1 cellular context compared by ENCODE assay signal in the genomic region with DNA sequence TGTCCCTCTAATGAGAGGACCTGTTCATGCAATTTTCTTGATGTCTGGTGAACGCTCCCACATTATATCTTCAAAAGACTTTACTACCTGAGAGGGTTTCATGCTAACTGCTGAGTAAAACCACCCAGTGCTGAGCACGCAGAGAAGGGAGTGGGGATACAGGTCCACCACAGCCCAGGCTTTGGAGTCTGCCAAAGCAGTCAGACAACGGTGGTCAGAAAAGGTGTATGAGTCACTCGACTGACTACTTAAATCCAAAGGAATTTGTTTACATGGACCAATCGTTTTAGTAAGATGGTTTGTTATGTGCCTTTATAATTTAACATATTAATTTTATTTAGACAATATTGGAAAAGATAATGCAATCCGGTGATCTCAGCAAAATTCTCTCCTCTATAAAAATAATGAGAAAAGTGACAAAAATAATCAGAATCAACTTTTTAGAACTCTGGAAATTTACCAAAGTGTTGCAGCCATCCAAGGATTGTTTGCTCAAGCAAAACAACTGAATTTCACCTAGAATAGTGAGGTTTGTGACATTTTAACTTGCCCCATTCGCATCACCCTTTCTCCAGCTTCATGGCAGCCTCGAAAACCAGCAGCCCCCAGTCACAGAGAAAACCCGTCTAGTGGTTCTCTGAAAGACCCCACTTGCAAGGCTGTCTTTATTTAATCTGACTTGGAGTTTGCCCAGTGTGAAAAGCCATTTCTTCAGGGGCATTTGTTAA.
TF ChIP-seq lines count a peak whose summit lies in the region.
"Not testable (repeated sequence)": the region's sequence is repeated elsewhere in the genome, so short reads cannot be mapped to it uniquely, and the experiment has no call there.

No MANE protein-coding gene starts in this region.

TF ChIP-seq in A549, 52 proteins besides CTCF, POLR2A, EP300 and RAD21:
- not testable (repeated sequence) for TF ChIP-seq FOSL2 (IDR thresholded peaks at IDR 0.05)
- TF ChIP-seq FOSL2 (CRISPR knock-in tag; IDR thresholded peaks at IDR 0.05): peak; percentile 47; the same call in 1 of the 2 replicates
